Comparison of ENCODE assay signal across 17 cellular contexts in genomic region chr19:10395003-10395402, GRCh38.
"Had no signal": no experiment of that assay in that cellular context is flagged by ENCODE, and none has a peak within 500 bp of the region (broad histone marks: within the 10 kb centered on the region; RNA-seq: fewer than 3 reads in every experiment).

No MANE protein-coding gene starts in this region.

- H3K27ac ChIP-seq: foreskin keratinocyte, pancreas, stomach, thoracic aorta, transverse colon had no signal

- DNase-seq: effector memory CD8-positive, alpha-beta T cell; foreskin keratinocyte; immature natural killer cell; left colon; mammary epithelial cell; mucosa of descending colon; naive thymus-derived CD8-positive, alpha-beta T cell; nucleus accumbens; right cardiac atrium; small intestine; stimulated activated CD4-positive, alpha-beta T cell treated with anti-CD3 and anti-CD28 coated beads, Interleukin-12 subunit alpha, Interleukin-12 subunit beta, amount 100 ng/mL, for 4 hours; stimulated activated naive CD4-positive, alpha-beta T cell; stomach; substantia nigra; transverse colon had no signal

- H3K4me1 ChIP-seq: foreskin keratinocyte, pancreas, transverse colon had no signal

- H3K4me3 ChIP-seq: mucosa of descending colon, pancreas, stomach, thoracic aorta, transverse colon had no signal

- H3K27me3 ChIP-seq: foreskin keratinocyte, pancreas, stomach, transverse colon had no signal

- H3K9me3 ChIP-seq: mucosa of descending colon, pancreas, stomach, thoracic aorta, transverse colon had no signal
